ENCODE assay signal across 2 cellular contexts in genomic region chr2:66584011-66584410, GRCh38.
TF ChIP-seq lines count a peak whose summit lies in the region.

No MANE protein-coding gene starts in this region.

TF ChIP-seq in A549, 52 proteins besides CTCF, POLR2A, EP300 and RAD21:
- TF ChIP-seq E2F6 (IDR thresholded peaks at IDR 0.05; ENCODE audit: borderline replicate concordance, low read depth) (no peak), GATA3 (IDR thresholded peaks at IDR 0.05; ENCODE audit: borderline replicate concordance) (no peak), NFE2L2 (conservative IDR thresholded peaks at IDR 0.05; ENCODE audit: low read length) (no peak), EHMT2 (IDR thresholded peaks at IDR 0.05; ENCODE audit: low read depth) (no peak), BHLHE40 (IDR thresholded peaks at IDR 0.05; ENCODE audit: low read depth, low read length) (no peak), RNF2 (IDR thresholded peaks at IDR 0.05; ENCODE audit: borderline replicate concordance, low read depth) (no peak), CHD2 (IDR thresholded peaks at IDR 0.05; ENCODE audit: low read length, partially characterized antibody) (no peak), ZNF302 (CRISPR knock-in tag; IDR thresholded peaks at IDR 0.05) (no peak), ZC3H11A (IDR thresholded peaks at IDR 0.05) (no peak), CEBPB (IDR thresholded peaks at IDR 0.05) (no peak), POLR2AphosphoS2 (conservative IDR thresholded peaks at IDR 0.05; ENCODE audit: low read length) (no peak), PHF8 (IDR thresholded peaks at IDR 0.05; ENCODE audit: borderline replicate concordance, low read depth) (no peak), KDM1A (IDR thresholded peaks at IDR 0.05; ENCODE audit: low read depth) (no peak), HOXB13 (CRISPR knock-in tag; IDR thresholded peaks at IDR 0.05; ENCODE audit: low read depth) (no peak)
- TF ChIP-seq, protein P1, sequence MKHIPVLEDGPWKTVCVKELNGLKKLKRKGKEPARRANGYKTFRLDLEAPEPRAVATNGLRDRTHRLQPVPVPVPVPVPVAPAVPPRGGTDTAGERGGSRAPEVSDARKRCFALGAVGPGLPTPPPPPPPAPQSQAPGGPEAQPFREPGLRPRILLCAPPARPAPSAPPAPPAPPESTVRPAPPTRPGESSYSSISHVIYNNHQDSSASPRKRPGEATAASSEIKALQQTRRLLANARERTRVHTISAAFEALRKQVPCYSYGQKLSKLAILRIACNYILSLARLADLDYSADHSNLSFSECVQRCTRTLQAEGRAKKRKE (CRISPR knock-in tag; IDR thresholded peaks at IDR 0.05; ENCODE audit: low read depth) = no peak
- TF ChIP-seq, protein P2, sequence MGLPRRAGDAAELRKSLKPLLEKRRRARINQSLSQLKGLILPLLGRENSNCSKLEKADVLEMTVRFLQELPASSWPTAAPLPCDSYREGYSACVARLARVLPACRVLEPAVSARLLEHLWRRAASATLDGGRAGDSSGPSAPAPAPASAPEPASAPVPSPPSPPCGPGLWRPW (IDR thresholded peaks at IDR 0.05) = no peak
- TF ChIP-seq, protein P3, sequence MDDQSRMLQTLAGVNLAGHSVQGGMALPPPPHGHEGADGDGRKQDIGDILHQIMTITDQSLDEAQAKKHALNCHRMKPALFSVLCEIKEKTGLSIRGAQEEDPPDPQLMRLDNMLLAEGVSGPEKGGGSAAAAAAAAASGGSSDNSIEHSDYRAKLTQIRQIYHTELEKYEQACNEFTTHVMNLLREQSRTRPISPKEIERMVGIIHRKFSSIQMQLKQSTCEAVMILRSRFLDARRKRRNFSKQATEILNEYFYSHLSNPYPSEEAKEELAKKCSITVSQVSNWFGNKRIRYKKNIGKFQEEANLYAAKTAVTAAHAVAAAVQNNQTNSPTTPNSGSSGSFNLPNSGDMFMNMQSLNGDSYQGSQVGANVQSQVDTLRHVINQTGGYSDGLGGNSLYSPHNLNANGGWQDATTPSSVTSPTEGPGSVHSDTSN (IDR thresholded peaks at IDR 0.05) = no peak

TF ChIP-seq in GM12891, 5 proteins besides CTCF, POLR2A, EP300 and RAD21:
- TF ChIP-seq SPI1 (IDR thresholded peaks at IDR 0.05; ENCODE audit: low read depth, low read length) (no peak), PAX5 (IDR thresholded peaks at IDR 0.05; ENCODE audit: insufficient read depth, low read length, severe bottlenecking) (no peak), POLR2AphosphoS5 (IDR thresholded peaks at IDR 0.05; ENCODE audit: low read depth, low read length) (no peak), POU2F2 (IDR thresholded peaks at IDR 0.05; ENCODE audit: low read depth, low read length) (no peak)
TF ChIP-seq in GM12891: peak in this region for 0.
